1 cellular context compared by ENCODE assay signal in genomic region chr19:11541238-11541637, GRCh38.
A peak's percentile ranks its signal among the peaks of the same experiment; 100 is the strongest.
TF ChIP-seq lines count a peak whose summit lies in the region.

No MANE protein-coding gene starts in this region.

TF ChIP-seq in GM12878, 131 proteins besides CTCF, POLR2A, EP300 and RAD21:
- TF ChIP-seq ATF2 (IDR thresholded peaks at IDR 0.05; ENCODE audit: low read length): no peak
- no peak for TF ChIP-seq WRNIP1 (IDR thresholded peaks at IDR 0.05; ENCODE audit: borderline replicate concordance, low read depth, low read length)
- no peak for TF ChIP-seq TAF1 (IDR thresholded peaks at IDR 0.05; ENCODE audit: borderline replicate concordance, low read depth, low read length)
- TF ChIP-seq SUPT20H (IDR thresholded peaks at IDR 0.05; ENCODE audit: borderline replicate concordance, control insufficient read depth, low read depth, low read length): no peak
- TF ChIP-seq POLR2AphosphoS5 (IDR thresholded peaks at IDR 0.05; ENCODE audit: low read length): no peak
- no peak for TF ChIP-seq POLR2AphosphoS2 (IDR thresholded peaks at IDR 0.05; ENCODE audit: low read depth, low read length)
- TF ChIP-seq HDAC6 (IDR thresholded peaks at IDR 0.05; ENCODE audit: unreplicated experiment): no peak
- TF ChIP-seq TCF12 (IDR thresholded peaks at IDR 0.05; ENCODE audit: low read depth, low read length): peak; percentile 59; the same call in 1 of the 2 replicates
- TF ChIP-seq TCF3 (IDR thresholded peaks at IDR 0.05; ENCODE audit: borderline replicate concordance, insufficient read depth, low read depth, low read length): peak; percentile 39; the same call in 1 of the 2 replicates
